Comparison of ENCODE assay signal across 8 cellular contexts in genomic region chr15:78308422-78309021, GRCh38. TPM values are rescaled to one million over a fixed set of nuclear protein-coding genes. Genes with fewer than 3 reads are reported as not detected.
DNase-seq lines count a peak whose midpoint lies in the region; ATAC-seq and TF ChIP-seq lines count a peak whose summit lies in the region.

No MANE protein-coding gene starts in this region.

- no peaks in the 10 kb centered on the region for H3K9me3 Mint-ChIP-seq in activated CD4-positive, alpha-beta T cell treated with anti-CD3 and anti-CD28 coated beads, Interleukin-2, amount 10 ng/mL, durations not matched to agents 7 days and 5 days
- no peaks in the 10 kb centered on the region for H3K9me3 Mint-ChIP-seq in stimulated activated naive B cell treated with anti-CD40 and anti-IgM and Interleukin-4, amounts not matched to agents 10 μg/mL and 1 μg/mL and 100 μg/mL, for 72 hours

- no peaks in the 10 kb centered on the region for H3K4me1 Mint-ChIP-seq in activated CD4-positive, alpha-beta T cell treated with anti-CD3 and anti-CD28 coated beads, Interleukin-2, amount 10 ng/mL, durations not matched to agents 7 days and 5 days
- H3K4me1 Mint-ChIP-seq in stimulated activated naive B cell treated with anti-CD40 and anti-IgM and Interleukin-4, amounts not matched to agents 10 μg/mL and 1 μg/mL and 100 μg/mL, for 72 hours = no peaks in the 10 kb centered on the region

- peaks cover 9% of the 10 kb centered on the region for H3K27me3 Mint-ChIP-seq in activated CD4-positive, alpha-beta T cell treated with anti-CD3 and anti-CD28 coated beads, Interleukin-2, amount 10 ng/mL, durations not matched to agents 7 days and 5 days
- peaks cover 11 to 38% of the 10 kb centered on the region in 2 donors for H3K27me3 Mint-ChIP-seq in stimulated activated naive B cell treated with anti-CD40 and anti-IgM and Interleukin-4, amounts not matched to agents 10 μg/mL and 1 μg/mL and 100 μg/mL, for 72 hours

- peak; percentile 87 to 91 for ATAC-seq in stimulated activated naive B cell treated with anti-CD40 and anti-IgM and Interleukin-4, amounts not matched to agents 10 μg/mL and 1 μg/mL and 100 μg/mL, for 72 hours (replicated peaks)
- ATAC-seq in GM19023 (IDR thresholded peaks at IDR 0.05; ENCODE audit: unreplicated experiment) = no peak

- H3K4me3 Mint-ChIP-seq in activated CD4-positive, alpha-beta T cell treated with anti-CD3 and anti-CD28 coated beads, Interleukin-2, amount 10 ng/mL, durations not matched to agents 7 days and 5 days = no peak overlapping the region
- no peak overlapping the region for H3K4me3 Mint-ChIP-seq in stimulated activated naive B cell treated with anti-CD40 and anti-IgM and Interleukin-4, amounts not matched to agents 10 μg/mL and 1 μg/mL and 100 μg/mL, for 72 hours

- TF ChIP-seq CTCF in BE2C (IDR thresholded peaks at IDR 0.05; ENCODE audit: low read depth, low read length) = peak; percentile 99
- TF ChIP-seq CTCF in dorsolateral prefrontal cortex (IDR thresholded peaks at IDR 0.05 in 54 of 56, conservative IDR thresholded peaks at IDR 0.05 in 2 of 56; ENCODE audit: low read depth in 1 of 56, partially characterized antibody in 56 of 56) = peak; percentile 55 to 99 (median 91)

- H3K27ac Mint-ChIP-seq in activated CD4-positive, alpha-beta T cell treated with anti-CD3 and anti-CD28 coated beads, Interleukin-2, amount 10 ng/mL, durations not matched to agents 7 days and 5 days = no peak overlapping the region
- H3K27ac Mint-ChIP-seq in stimulated activated naive B cell treated with anti-CD40 and anti-IgM and Interleukin-4, amounts not matched to agents 10 μg/mL and 1 μg/mL and 100 μg/mL, for 72 hours = no peak overlapping the region

- no peak overlapping the region for H3K27ac ChIP-seq in dorsolateral prefrontal cortex

- DNase-seq in BE2C (peak; percentile 92), HAP-1 (ENCODE audit: low spot score in 2 of 2) (peak; percentile 86 to 95), NCI-H446 (lab: John Stamatoyannopoulos, UW) (peak; percentile 31 to 64), dorsolateral prefrontal cortex (peak; percentile 41 to 86 (median 83)), lung microvascular endothelial cell (ENCODE audit: low read depth in 2 of 2) (peak; percentile 76 to 78)
- DNase-seq in activated CD4-positive, alpha-beta T cell treated with anti-CD3 and anti-CD28 coated beads, Interleukin-2, amount 10 ng/mL, durations not matched to agents 7 days and 5 days = peak; percentile 61
- DNase-seq in stimulated activated naive B cell treated with anti-CD40 and anti-IgM and Interleukin-4, amounts not matched to agents 10 μg/mL and 1 μg/mL and 100 μg/mL, for 72 hours = peak; percentile 30

- POLR2A ChIA-PET in activated CD4-positive, alpha-beta T cell treated with anti-CD3 and anti-CD28 coated beads, Interleukin-2, amount 10 ng/mL, durations not matched to agents 7 days and 5 days (lab: Charles Lee) = no interaction called here

- in situ Hi-C loops in HAP-1 (cut with MboI; ENCODE audit: low sequenced_read_pairs) = loop anchor here (10.0 kb wide), 1 partner anchor 396 kb away; no protein-coding TSS in a partner anchor

- no peaks in the 10 kb centered on the region for H3K9me3 ChIP-seq in BE2C
- no peaks in the 10 kb centered on the region for H3K9me3 ChIP-seq in HAP-1

- CTCF ChIA-PET in activated CD4-positive, alpha-beta T cell treated with anti-CD3 and anti-CD28 coated beads, Interleukin-2, amount 10 ng/mL, durations not matched to agents 7 days and 5 days (lab: Charles Lee) = interaction anchor here (0.9 to 3.2 kb wide), 3 partner anchors 10 to 114 kb away, joined by 3 to 16 read pairs (median 5); partner anchors contain the start of gene SKIC8

- peaks cover 5% of the 10 kb centered on the region for H3K4me1 ChIP-seq in BE2C
- peaks cover 4% of the 10 kb centered on the region for H3K4me1 ChIP-seq in HAP-1

- H3K4me3 ChIP-seq in BE2C (ENCODE audit: low read depth, low read length) = peak overlapping the region; percentile 13; the same call in 1 of the 2 replicates
- no peak overlapping the region for H3K4me3 ChIP-seq in HAP-1
- peak overlapping the region in 1 of 59 donors; percentile 15 for H3K4me3 ChIP-seq in dorsolateral prefrontal cortex

- intact Hi-C loops in dorsolateral prefrontal cortex (cut with DNase I) = loop anchor here (1.0 to 5.0 kb wide), 4 partner anchors 114 to 444 kb away; no protein-coding TSS in a partner anchor

- H3K27me3 ChIP-seq in BE2C (no peaks in the 10 kb centered on the region), HAP-1 (ENCODE audit: low read depth) (no peaks in the 10 kb centered on the region), dorsolateral prefrontal cortex (peaks cover 0 to 25% (median 0%) of the 10 kb centered on the region in 45 donors)

- H3K36me3 ChIP-seq in BE2C = no peaks in the 10 kb centered on the region
- no peaks in the 10 kb centered on the region for H3K36me3 ChIP-seq in HAP-1 (replicated peaks)

- H3K36me3 Mint-ChIP-seq in activated CD4-positive, alpha-beta T cell treated with anti-CD3 and anti-CD28 coated beads, Interleukin-2, amount 10 ng/mL, durations not matched to agents 7 days and 5 days (ENCODE audit: low read depth) = no peaks in the 10 kb centered on the region
- no peaks in the 10 kb centered on the region for H3K36me3 Mint-ChIP-seq in stimulated activated naive B cell treated with anti-CD40 and anti-IgM and Interleukin-4, amounts not matched to agents 10 μg/mL and 1 μg/mL and 100 μg/mL, for 72 hours

RNA-seq across cellular contexts. Expression of gene SKIC8, which starts 9.1 kb away (rescaled TPM):
- polyA plus RNA-seq in BE2C (2012; ENCODE audit: insufficient read depth, insufficient read length, low read depth) = 81.0 TPM
- total RNA-seq in activated CD4-positive, alpha-beta T cell treated with anti-CD3 and anti-CD28 coated beads, Interleukin-2, amount 10 ng/mL, durations not matched to agents 7 days and 5 days = 10 to 100 TPM; 44.5 to 44.7 TPM
- 10 to 100 TPM; 28.0 to 79.8 (median 56.5) TPM for total RNA-seq in dorsolateral prefrontal cortex
- total RNA-seq in lung microvascular endothelial cell = 62.5 and 63.9 TPM in 2 replicates

RNA-seq across cellular contexts. Expression of gene CRABP1, which starts 31.6 kb away (rescaled TPM):
- 28.6 TPM for polyA plus RNA-seq in BE2C (2012; ENCODE audit: insufficient read depth, insufficient read length, low read depth)
- not detected for total RNA-seq in activated CD4-positive, alpha-beta T cell treated with anti-CD3 and anti-CD28 coated beads, Interleukin-2, amount 10 ng/mL, durations not matched to agents 7 days and 5 days
- total RNA-seq in dorsolateral prefrontal cortex (10 to 100 TPM in 56 of 120 experiments, 1 to 10 TPM in 64; 2.1 to 89.8 (median 9.7) TPM), lung microvascular endothelial cell (not detected in 2 replicates)

RNA-seq across cellular contexts. Expression of gene DNAJA4, which starts 44.2 kb away (rescaled TPM):
- polyA plus RNA-seq in BE2C (2012; ENCODE audit: insufficient read depth, insufficient read length, low read depth) = 5.6 TPM
- 10 to 100 TPM; 28.5 to 31.2 TPM for total RNA-seq in activated CD4-positive, alpha-beta T cell treated with anti-CD3 and anti-CD28 coated beads, Interleukin-2, amount 10 ng/mL, durations not matched to agents 7 days and 5 days
- total RNA-seq in dorsolateral prefrontal cortex = 100 to 1,000 TPM in 49 of 120 experiments, 10 to 100 TPM in 71; 52.5 to 507 (median 97.1) TPM
- total RNA-seq in lung microvascular endothelial cell = 1.1 and 1.6 TPM in 2 replicates

Comparison
In these comparisons a context has a peak if more than half of its experiments do, and no peak if none do; other contexts are left out.
1. DNase-seq: peak in every context shown above with its lines; median percentile 92 in BE2C; 90 in HAP-1; 83 in dorsolateral prefrontal cortex; 77 in lung microvascular endothelial cell; 61 in activated CD4-positive, alpha-beta T cell treated with anti-CD3 and anti-CD28 coated beads, Interleukin-2, amount 10 ng/mL, durations not matched to agents 7 days and 5 days; 48 in NCI-H446; 30 in stimulated activated naive B cell treated with anti-CD40 and anti-IgM and Interleukin-4, amounts not matched to agents 10 μg/mL and 1 μg/mL and 100 μg/mL, for 72 hours.
2. RNA of gene DNAJA4, which starts 44.2 kb away (total RNA-seq): 52.5 to 507 TPM in dorsolateral prefrontal cortex and 28.5 to 31.2 TPM in activated CD4-positive, alpha-beta T cell treated with anti-CD3 and anti-CD28 coated beads, Interleukin-2, amount 10 ng/mL, durations not matched to agents 7 days and 5 days; 1.1 to 1.6 TPM in lung microvascular endothelial cell; every median in the first group is over 10 times any median in the second.